In the genomic region with DNA sequence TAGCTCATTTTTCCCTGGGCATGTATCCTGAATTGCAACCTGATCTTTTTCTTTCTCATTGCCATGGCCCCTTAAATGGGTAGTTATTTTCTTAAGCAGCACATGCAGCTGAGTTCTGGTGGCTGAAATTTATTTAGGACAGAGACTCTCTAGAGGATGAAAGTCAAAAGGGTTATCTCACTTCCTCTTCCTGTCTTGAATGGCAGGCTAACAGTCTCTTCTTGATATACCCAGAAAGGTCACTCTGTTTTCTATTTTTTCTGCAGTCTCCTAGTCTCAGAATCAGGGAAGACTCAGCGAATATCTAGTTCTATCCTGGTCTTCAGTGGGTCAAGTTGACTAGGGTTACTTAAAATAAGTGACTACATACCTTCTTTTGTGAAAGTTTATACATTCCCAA, we compare ENCODE assay signal across 10 cellular contexts.
DNase-seq lines count a peak whose midpoint lies in the region; ATAC-seq, FAIRE-seq and TF ChIP-seq lines count a peak whose summit lies in the region.
"Had no signal": no experiment of that assay in that cellular context is flagged by ENCODE, and none has a peak within 500 bp of the region (broad histone marks: within the 10 kb centered on the region; RNA-seq: fewer than 3 reads in every experiment).

No MANE protein-coding gene starts in this region.

- no peaks in the 10 kb centered on the region for H3K27me3 ChIP-seq in Loucy (ENCODE audit: insufficient read depth, low read length, poor library complexity, severe bottlenecking)
- H3K27me3 ChIP-seq in small intestine (ENCODE audit: control insufficient read depth in 2 of 2, insufficient read depth in 2 of 2, low read length in 2 of 2): no peaks in the 10 kb centered on the region

- no peak for TF ChIP-seq CTCF in Loucy (conservative IDR thresholded peaks at IDR 0.05; ENCODE audit: low read length)

- no peaks in the 10 kb centered on the region for H3K9me2 ChIP-seq in Loucy (replicated peaks; ENCODE audit: low read depth, low read length)

- no peak overlapping the region for H3K27ac ChIP-seq in small intestine (ENCODE audit: low read depth in 1 of 2, low read length in 1 of 2)

- FAIRE-seq in small intestine (lab: Jason Lieb, UNC): no peak

- 68 to 83% (median 77%) methylated on average over 1 of the region's 1 CpG for WGBS in small intestine, 3 donors

- H3K4me3 ChIP-seq in Loucy (ENCODE audit: low read length, poor library complexity, severe bottlenecking) (peak overlapping the region; percentile 22), small intestine (ENCODE audit: low read depth in 1 of 2, low read length in 2 of 2) (no peak overlapping the region)

- H4K20me1 ChIP-seq in Loucy (ENCODE audit: insufficient read depth, low read length, poor library complexity, severe bottlenecking): no peaks in the 10 kb centered on the region

- H3K36me3 ChIP-seq in Loucy (ENCODE audit: insufficient read depth, low read length) (no peaks in the 10 kb centered on the region), small intestine (ENCODE audit: control insufficient read depth in 2 of 2, insufficient read depth in 2 of 2, low read length in 2 of 2) (no peaks in the 10 kb centered on the region)

- no peak overlapping the region for H3K9ac ChIP-seq in Loucy (ENCODE audit: low read depth, low read length, poor library complexity, severe bottlenecking)

- peak overlapping the region; percentile 58 for H3K4me2 ChIP-seq in Loucy (ENCODE audit: low read depth, low read length, poor library complexity, severe bottlenecking)

- DNase-seq in AML-193 (lab: John Stamatoyannopoulos, UW) (peak; percentile 18 to 50), NCI-H510A treated with DMSO at 0.1 percent for 48 hours (lab: John Stamatoyannopoulos, UW) (no peak), NCI-H2107 (lab: John Stamatoyannopoulos, UW) (no peak), small intestine (no peak)
- DNase-seq in stimulated activated CD4-positive, alpha-beta T cell treated with anti-CD3 and anti-CD28 coated beads, Interleukin-1b, Interleukin-23, amount 100 ng/mL, for 48 hours: no peak
- DNase-seq: anterior cingulate cortex; effector memory CD8-positive, alpha-beta T cell had no signal

- H3K79me2 ChIP-seq in Loucy (ENCODE audit: insufficient read depth, low read length): no peaks in the 10 kb centered on the region

- no peaks in the 10 kb centered on the region for H3K9me3 ChIP-seq in Loucy (ENCODE audit: insufficient read depth, low read depth, low read length)
- no peaks in the 10 kb centered on the region for H3K9me3 ChIP-seq in small intestine (ENCODE audit: control insufficient read depth, low read depth)

- no peaks in the 10 kb centered on the region for H3F3A ChIP-seq in Loucy (ENCODE audit: low read depth)

- H3K4me1 ChIP-seq in Loucy (ENCODE audit: insufficient read depth, low read length, poor library complexity, severe bottlenecking): peaks cover 30% of the 10 kb centered on the region
- H3K4me1 ChIP-seq in small intestine (ENCODE audit: control insufficient read depth in 2 of 2, insufficient read depth in 1 of 2, low read depth in 1 of 2, low read length in 1 of 2): no peaks in the 10 kb centered on the region

- peak; percentile 82 for ATAC-seq in GM19043 (IDR thresholded peaks at IDR 0.05; ENCODE audit: low read depth, unreplicated experiment)
- ATAC-seq in HG02870 (IDR thresholded peaks at IDR 0.05; ENCODE audit: unreplicated experiment): peak; percentile 89
- ATAC-seq: effector memory CD8-positive, alpha-beta T cell had no signal

- H2AFZ ChIP-seq in Loucy (ENCODE audit: low read length): peak overlapping the region; percentile 59

Comparison
In these comparisons a context has a peak if more than half of its experiments do, and no peak if none do; other contexts are left out.
1. DNase-seq: peak in AML-193 (2 of 2); none in stimulated activated CD4-positive, alpha-beta T cell treated with anti-CD3 and anti-CD28 coated beads, Interleukin-1b, Interleukin-23, amount 100 ng/mL, for 48 hours (single experiment), NCI-H510A treated with DMSO at 0.1 percent for 48 hours (single experiment), NCI-H2107 (single experiment) and small intestine (single experiment).